Comparison of ENCODE assay signal across 1 cellular context in the genomic region with DNA sequence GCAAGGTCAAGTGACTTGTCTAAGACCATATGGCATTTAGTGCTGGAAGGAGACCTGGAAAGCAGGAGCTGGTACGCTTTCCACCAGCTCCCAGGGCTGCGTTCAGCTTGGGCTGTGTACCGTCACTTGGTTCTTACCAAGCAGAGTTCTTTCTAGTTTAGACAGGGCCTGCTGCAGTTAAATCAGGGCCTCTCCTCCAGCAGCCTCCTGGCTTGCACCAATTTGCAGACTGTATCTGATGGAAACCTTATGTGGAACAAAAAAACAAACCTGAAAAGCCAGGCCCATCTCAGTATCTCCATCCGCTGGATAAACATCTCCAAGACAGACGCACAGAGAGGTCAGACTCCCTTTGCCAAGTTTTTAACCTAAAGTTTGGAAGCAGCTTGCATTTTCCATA.
TF ChIP-seq lines count a peak whose summit lies in the region.

No MANE protein-coding gene starts in this region.

TF ChIP-seq in IMR-90, 13 proteins besides CTCF, POLR2A, EP300 and RAD21 (continued from another document):
- TF ChIP-seq MAZ (IDR thresholded peaks at IDR 0.05; ENCODE audit: borderline replicate concordance, low read depth, low read length) (no peak), BHLHE40 (IDR thresholded peaks at IDR 0.05; ENCODE audit: low read depth, low read length) (no peak), SMC3 (IDR thresholded peaks at IDR 0.05; ENCODE audit: low read depth, low read length) (no peak), MXI1 (IDR thresholded peaks at IDR 0.05; ENCODE audit: borderline replicate concordance, low read depth, low read length) (no peak), MAFK (IDR thresholded peaks at IDR 0.05; ENCODE audit: low read depth, low read length) (no peak)
